Comparison of ENCODE assay signal across 17 cellular contexts in genomic region chr1:183038333-183038876, GRCh38. TPM values are rescaled to one million over a fixed set of nuclear protein-coding genes. Genes with fewer than 3 reads are reported as not detected.
"Had no signal": no experiment of that assay in that cellular context is flagged by ENCODE, and none has a peak within 500 bp of the region (broad histone marks: within the 10 kb centered on the region; RNA-seq: fewer than 3 reads in every experiment).

No MANE protein-coding gene starts in this region.

- H3K9me3 Mint-ChIP-seq: activated CD4-positive, alpha-beta T cell treated with anti-CD3 and anti-CD28 coated beads, Interleukin-2, amount 10 ng/mL, durations not matched to agents 24 days and 14 days; activated T-helper 1 cell treated with anti-CD3 and anti-CD28 coated beads, Interleukin-12 subunit alpha, Interleukin-12 subunit beta, Interleukin-2, Interleukin-4 antibody, amounts not matched to agents 30 ng/mL and 10 ng/mL and 1 ng/mL, durations not matched to agents 14 hours and 24 hours and 36 hours; effector memory CD8-positive, alpha-beta T cell; stimulated activated effector memory CD8-positive, alpha-beta T cell treated with anti-CD3 and anti-CD28 coated beads, Interleukin-12 subunit alpha, Interleukin-12 subunit beta, amount 100 ng/mL, for 72 hours; T-helper 2 cell treated with Interferon-gamma antibody and Interleukin-4, amounts not matched to agents 5 μg/mL and 100 μg/mL, for 36 hours had no signal

- H3K4me1 Mint-ChIP-seq: activated CD4-positive, alpha-beta T cell treated with anti-CD3 and anti-CD28 coated beads, Interleukin-2, amount 10 ng/mL, durations not matched to agents 24 days and 14 days; stimulated activated effector memory CD8-positive, alpha-beta T cell treated with anti-CD3 and anti-CD28 coated beads, Interleukin-12 subunit alpha, Interleukin-12 subunit beta, amount 100 ng/mL, for 72 hours had no signal

- DNase-seq: activated CD4-positive, alpha-beta T cell treated with anti-CD3 and anti-CD28 coated beads, Interleukin-2, amount 10 ng/mL, durations not matched to agents 24 days and 14 days; activated CD4-positive, CD25-positive, alpha-beta regulatory T cell; activated CD8-positive, alpha-beta memory T cell treated with anti-CD3 and anti-CD28 coated beads for 24 hours; aorta; dermis blood vessel endothelial cell; effector memory CD8-positive, alpha-beta T cell; left colon; naive thymus-derived CD4-positive, alpha-beta T cell; nucleus accumbens; thyroid gland had no signal

- FAIRE-seq: bronchial epithelial cell had no signal

- H3K36me3 ChIP-seq: thyroid gland, vagina had no signal

- H3K9me3 ChIP-seq: thyroid gland, vagina had no signal

- H3K27me3 ChIP-seq: thyroid gland, vagina had no signal

- H3K27ac ChIP-seq: thyroid gland, vagina had no signal

- H3K4me3 Mint-ChIP-seq: activated CD4-positive, alpha-beta T cell treated with anti-CD3 and anti-CD28 coated beads, Interleukin-2, amount 10 ng/mL, durations not matched to agents 24 days and 14 days; activated T-helper 1 cell treated with anti-CD3 and anti-CD28 coated beads, Interleukin-12 subunit alpha, Interleukin-12 subunit beta, Interleukin-2, Interleukin-4 antibody, amounts not matched to agents 30 ng/mL and 10 ng/mL and 1 ng/mL, durations not matched to agents 14 hours and 24 hours and 36 hours; effector memory CD8-positive, alpha-beta T cell; naive thymus-derived CD4-positive, alpha-beta T cell; stimulated activated effector memory CD8-positive, alpha-beta T cell treated with anti-CD3 and anti-CD28 coated beads, Interleukin-12 subunit alpha, Interleukin-12 subunit beta, amount 100 ng/mL, for 72 hours; T-helper 2 cell treated with Interferon-gamma antibody and Interleukin-4, amounts not matched to agents 5 μg/mL and 100 μg/mL, for 36 hours had no signal

- ATAC-seq: effector memory CD8-positive, alpha-beta T cell; left colon; naive thymus-derived CD4-positive, alpha-beta T cell; sciatic nerve; stimulated activated effector memory CD8-positive, alpha-beta T cell treated with anti-CD3 and anti-CD28 coated beads, Interleukin-12 subunit alpha, Interleukin-12 subunit beta, amount 100 ng/mL, for 72 hours had no signal

- H3K4me3 ChIP-seq: lung, thyroid gland, vagina had no signal

- H3K36me3 Mint-ChIP-seq: stimulated activated effector memory CD8-positive, alpha-beta T cell treated with anti-CD3 and anti-CD28 coated beads, Interleukin-12 subunit alpha, Interleukin-12 subunit beta, amount 100 ng/mL, for 72 hours had no signal

- H3K27ac Mint-ChIP-seq: activated CD4-positive, alpha-beta T cell treated with anti-CD3 and anti-CD28 coated beads, Interleukin-2, amount 10 ng/mL, durations not matched to agents 24 days and 14 days; activated T-helper 1 cell treated with anti-CD3 and anti-CD28 coated beads, Interleukin-12 subunit alpha, Interleukin-12 subunit beta, Interleukin-2, Interleukin-4 antibody, amounts not matched to agents 30 ng/mL and 10 ng/mL and 1 ng/mL, durations not matched to agents 14 hours and 24 hours and 36 hours; effector memory CD8-positive, alpha-beta T cell; stimulated activated effector memory CD8-positive, alpha-beta T cell treated with anti-CD3 and anti-CD28 coated beads, Interleukin-12 subunit alpha, Interleukin-12 subunit beta, amount 100 ng/mL, for 72 hours; T-helper 2 cell treated with Interferon-gamma antibody and Interleukin-4, amounts not matched to agents 5 μg/mL and 100 μg/mL, for 36 hours had no signal

RNA-seq across cellular contexts. Expression of gene LAMC1, which starts 15.2 kb away (rescaled TPM):
- polyA plus RNA-seq: naive thymus-derived CD4-positive, alpha-beta T cell had no signal
